In genomic region chr15:73924258-73924921, GRCh38 we compare ENCODE assay signal across 10 cellular contexts. TPM values are rescaled to one million over a fixed set of nuclear protein-coding genes. Genes with fewer than 3 reads are reported as not detected.
DNase-seq lines count a peak whose midpoint lies in the region; ATAC-seq, FAIRE-seq and TF ChIP-seq lines count a peak whose summit lies in the region.
"Had no signal": no experiment of that assay in that cellular context is flagged by ENCODE, and none has a peak within 500 bp of the region (broad histone marks: within the 10 kb centered on the region; RNA-seq: fewer than 3 reads in every experiment).

No MANE protein-coding gene starts in this region.

- no CpG with 5 or more reads among the region's 11 CpGs for WGBS in mesendoderm (ENCODE audit: extremely low coverage, insufficient coverage, low lambda C conversion rate)
- 48 to 65% methylated on average over 4 to 11 of the region's 11 CpGs for WGBS in transverse colon (ENCODE audit: low coverage in 1 of 2), 2 donors

- H3K36me3 ChIP-seq in bronchial epithelial cell (ENCODE audit: control insufficient read depth, insufficient read depth, low read length) (no peaks in the 10 kb centered on the region), mesendoderm (ENCODE audit: control insufficient read depth, insufficient read depth, low read length) (no peaks in the 10 kb centered on the region), transverse colon (no peaks in the 10 kb centered on the region)

- no peaks in the 10 kb centered on the region for H3K79me1 ChIP-seq in mesendoderm (ENCODE audit: low read length)

- in situ Hi-C loops in transverse colon (cut with MboI; ENCODE audit: low pct_ligation_motif_present in 1 of 4, low pct_unique_long_range_greater_than_20kb in 1 of 4, low sequenced_read_pairs in 3 of 4) = no loop called here

- H3K27ac ChIP-seq in mesendoderm (ENCODE audit: low read depth, low read length) (no peak overlapping the region), transverse colon (peak overlapping the region; percentile 71 to 92 (median 78))
- H3K27ac ChIP-seq: 22Rv1 had no signal

- no peak for TF ChIP-seq POLR2A in transverse colon (IDR thresholded peaks at IDR 0.05)

- no peak overlapping the region for H3K9ac ChIP-seq in mesendoderm (ENCODE audit: low read length)

- DNase-seq in DMS53 (lab: John Stamatoyannopoulos, UW) (peak; percentile 17), DMS53 treated with DMSO at 0.1 percent for 48 hours (lab: John Stamatoyannopoulos, UW; ENCODE audit: unreplicated experiment) (no peak), RCC 7860 (ENCODE audit: low spot score) (peak; percentile 56), bronchial epithelial cell (ENCODE audit: low read depth) (peak; percentile 75), mesendoderm (no peak), transverse colon (no peak)

- intact Hi-C loops in transverse colon (cut with DNase I; ENCODE audit: low total_unique reads) = no loop called here

- no peak overlapping the region for H3K4me3 ChIP-seq in bronchial epithelial cell (ENCODE audit: low read depth, low read length)
- no peak overlapping the region for H3K4me3 ChIP-seq in mesendoderm (ENCODE audit: low read length)
- H3K4me3 ChIP-seq in transverse colon = no peak overlapping the region

- ATAC-seq in GM21526 (IDR thresholded peaks at IDR 0.05; ENCODE audit: low FRiP score, unreplicated experiment) = no peak
- no peak for ATAC-seq in GM19351 (IDR thresholded peaks at IDR 0.05; ENCODE audit: unreplicated experiment)

- peak overlapping the region; percentile 6 for H2BK5ac ChIP-seq in mesendoderm (ENCODE audit: low read length)

- no peak overlapping the region for H3K18ac ChIP-seq in mesendoderm (ENCODE audit: low read length)

- no peak overlapping the region for H4K8ac ChIP-seq in mesendoderm (ENCODE audit: low read depth, low read length)

- H3K4ac ChIP-seq in mesendoderm (ENCODE audit: low read depth, low read length) = no peak overlapping the region

- H3K4me1 ChIP-seq in mesendoderm (ENCODE audit: control insufficient read depth, low read depth, low read length) (peaks cover 19% of the 10 kb centered on the region), transverse colon (peaks cover 19 to 74% (median 53%) of the 10 kb centered on the region in 4 donors)

- no peak overlapping the region for H2BK120ac ChIP-seq in mesendoderm (ENCODE audit: low read depth, low read length)

- peak overlapping the region; percentile 31 for H3K56ac ChIP-seq in mesendoderm (ENCODE audit: low read length)

- no peak overlapping the region for H3K4me2 ChIP-seq in mesendoderm (ENCODE audit: low read length)

- no peak overlapping the region for H4K5ac ChIP-seq in mesendoderm (ENCODE audit: low read length)

- no peaks in the 10 kb centered on the region for H3K79me2 ChIP-seq in mesendoderm (ENCODE audit: control insufficient read depth, insufficient read depth, low read length)

- TF ChIP-seq EP300 in transverse colon (IDR thresholded peaks at IDR 0.05; ENCODE audit: low read depth) = no peak

- H2BK15ac ChIP-seq in mesendoderm (replicated peaks; ENCODE audit: low read depth) = no peak overlapping the region

- no peak overlapping the region for H3K23ac ChIP-seq in mesendoderm (ENCODE audit: low read length)

- H2AK5ac ChIP-seq in mesendoderm (ENCODE audit: low read length) = no peak overlapping the region

- no peaks in the 10 kb centered on the region for H3K9me3 ChIP-seq in transverse colon

- TF ChIP-seq CTCF in bronchial epithelial cell (IDR thresholded peaks at IDR 0.05; ENCODE audit: insufficient read depth, low read length, severe bottlenecking) = no peak
- no peak for TF ChIP-seq CTCF in transverse colon (IDR thresholded peaks at IDR 0.05)

- H3K27me3 ChIP-seq in bronchial epithelial cell (ENCODE audit: control insufficient read depth, insufficient read depth, low read length) (no peaks in the 10 kb centered on the region), mesendoderm (ENCODE audit: insufficient read depth, low read length, poor library complexity) (no peaks in the 10 kb centered on the region), transverse colon (peaks cover 10% of the 10 kb centered on the region)

- FAIRE-seq in RCC 7860 (lab: Jason Lieb, UNC) = no peak
- FAIRE-seq in bronchial epithelial cell (lab: Jason Lieb, UNC) = no peak

RNA-seq across cellular contexts. Expression of gene LOXL1, which starts 1.9 kb away (rescaled TPM):
- total RNA-seq in bronchial epithelial cell (5.3 and 7.2 TPM in 2 replicates), transverse colon (1 to 10 TPM in 3 of 4 donors, not detected in 1; 1.8 to 6.8 (median 1.9) TPM)
- 7.6 TPM for polyA plus RNA-seq in mesendoderm (2013, experiment 1 of 2)
- 7.6 TPM for polyA plus RNA-seq in mesendoderm (2013, experiment 2 of 2)

RNA-seq across cellular contexts. Expression of gene TBC1D21, which starts 51.0 kb away (rescaled TPM):
- not detected in 2 replicates for total RNA-seq in bronchial epithelial cell
- not detected for polyA plus RNA-seq in mesendoderm (2013, experiment 1 of 2)
- not detected for polyA plus RNA-seq in mesendoderm (2013, experiment 2 of 2)
- not detected for total RNA-seq in transverse colon
- total RNA-seq: T-helper 1 cell treated with Interleukin-12 subunit alpha and Interleukin-12 subunit beta and Interleukin-4 antibody, amounts not matched to agents 30 ng/mL and 1 ng/mL, for 36 hours had no signal

Comparison
In these comparisons a context has a peak if more than half of its experiments do, and no peak if none do; other contexts are left out.
1. DNase-seq: peak in DMS53 (single experiment), RCC 7860 (single experiment) and bronchial epithelial cell (single experiment); none in DMS53 treated with DMSO at 0.1 percent for 48 hours (single experiment), mesendoderm (single experiment) and transverse colon (single experiment).